1 cellular context compared by ENCODE assay signal in genomic region chr2:127645395-127646291, GRCh38.
TF ChIP-seq lines count a peak whose summit lies in the region.

TSS of gene GPR17 (plus strand) at chr2:127646153. CDS start at chr2:127650736, 4,583 bp downstream.

TF ChIP-seq in HCT116, 20 proteins besides CTCF, POLR2A, EP300 and RAD21 (continued from another document):
- TF ChIP-seq, protein P1, sequence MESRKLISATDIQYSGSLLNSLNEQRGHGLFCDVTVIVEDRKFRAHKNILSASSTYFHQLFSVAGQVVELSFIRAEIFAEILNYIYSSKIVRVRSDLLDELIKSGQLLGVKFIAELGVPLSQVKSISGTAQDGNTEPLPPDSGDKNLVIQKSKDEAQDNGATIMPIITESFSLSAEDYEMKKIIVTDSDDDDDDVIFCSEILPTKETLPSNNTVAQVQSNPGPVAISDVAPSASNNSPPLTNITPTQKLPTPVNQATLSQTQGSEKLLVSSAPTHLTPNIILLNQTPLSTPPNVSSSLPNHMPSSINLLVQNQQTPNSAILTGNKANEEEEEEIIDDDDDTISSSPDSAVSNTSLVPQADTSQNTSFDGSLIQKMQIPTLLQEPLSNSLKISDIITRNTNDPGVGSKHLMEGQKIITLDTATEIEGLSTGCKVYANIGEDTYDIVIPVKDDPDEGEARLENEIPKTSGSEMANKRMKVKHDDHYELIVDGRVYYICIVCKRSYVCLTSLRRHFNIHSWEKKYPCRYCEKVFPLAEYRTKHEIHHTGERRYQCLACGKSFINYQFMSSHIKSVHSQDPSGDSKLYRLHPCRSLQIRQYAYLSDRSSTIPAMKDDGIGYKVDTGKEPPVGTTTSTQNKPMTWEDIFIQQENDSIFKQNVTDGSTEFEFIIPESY (IDR thresholded peaks at IDR 0.05; ENCODE audit: extremely low read depth, insufficient replicate concordance, low read length) = no peak
TF ChIP-seq in HCT116: peak in this region for 0.
